In genomic region chr1:116664366-116664983, GRCh38 we compare ENCODE assay signal across 21 cellular contexts. TPM values are rescaled to one million over a fixed set of nuclear protein-coding genes. Genes with fewer than 3 reads are reported as not detected.
DNase-seq lines count a peak whose midpoint lies in the region; ATAC-seq and FAIRE-seq lines count a peak whose summit lies in the region.
"Had no signal": no experiment of that assay in that cellular context is flagged by ENCODE, and none has a peak within 500 bp of the region (broad histone marks: within the 10 kb centered on the region; RNA-seq: fewer than 3 reads in every experiment).

No MANE protein-coding gene starts in this region.

- 64 to 90% (median 75%) methylated on average over 5 of the region's 5 CpGs for WGBS in small intestine, 3 donors

- peak; percentile 67 to 91 (median 75) for DNase-seq in NCI-H1417 (lab: John Stamatoyannopoulos, UW)
- peak; percentile 90 for DNase-seq in NCI-H748 (lab: John Stamatoyannopoulos, UW; ENCODE audit: unreplicated experiment)
- DNase-seq in small intestine: peak; percentile 17
- DNase-seq in EL: no peak
- DNase-seq: activated CD8-positive, alpha-beta T cell treated with anti-CD3 and anti-CD28 coated beads, Interleukin-2, amount 10 ng/mL, durations not matched to agents 7 days and 5 days; activated naive CD4-positive, alpha-beta T cell treated with Interleukin-2 at 50 U/mL for 16 hours; activated T-cell treated with anti-CD3 and anti-CD28 coated beads, Interleukin-2, amount 50 U/mL, for 4 hours; CD4-positive, alpha-beta memory T cell; DMS53; heart right ventricle; left ventricle myocardium inferior; natural killer cell; NCI-H1048; SHP77 treated with DMSO at 0.1 percent for 48 hours; sigmoid colon had no signal

- no peaks in the 10 kb centered on the region for H3K9me3 ChIP-seq in small intestine (ENCODE audit: control insufficient read depth, low read depth)
- H3K9me3 ChIP-seq: breast epithelium, heart right ventricle, left ventricle myocardium inferior, sigmoid colon had no signal

- no peak overlapping the region for H3K27ac ChIP-seq in small intestine (ENCODE audit: low read depth in 1 of 2, low read length in 1 of 2)
- H3K27ac ChIP-seq: breast epithelium, coronary artery, heart right ventricle, left ventricle myocardium inferior, sigmoid colon had no signal

- peaks cover 0 to 2% of the 10 kb centered on the region in 2 donors for H3K4me1 ChIP-seq in small intestine (ENCODE audit: control insufficient read depth in 2 of 2, insufficient read depth in 1 of 2, low read depth in 1 of 2, low read length in 1 of 2)
- H3K4me1 ChIP-seq: breast epithelium had no signal

- H3K4me3 ChIP-seq in small intestine (ENCODE audit: low read depth in 1 of 2, low read length in 2 of 2): no peak overlapping the region
- H3K4me3 ChIP-seq: breast epithelium, coronary artery, heart right ventricle, sigmoid colon had no signal

- H3K36me3 ChIP-seq in small intestine (ENCODE audit: control insufficient read depth in 2 of 2, insufficient read depth in 2 of 2, low read length in 2 of 2): no peaks in the 10 kb centered on the region
- H3K36me3 ChIP-seq: breast epithelium, heart right ventricle, left ventricle myocardium inferior, sigmoid colon had no signal

- peak; percentile 56 for ATAC-seq in esophagus mucosa
- ATAC-seq in GM18520 (IDR thresholded peaks at IDR 0.05; ENCODE audit: unreplicated experiment): no peak
- ATAC-seq in GM19455 (IDR thresholded peaks at IDR 0.05; ENCODE audit: unreplicated experiment): no peak
- ATAC-seq: activated CD4-positive, CD25-positive, alpha-beta regulatory T cell treated with anti-CD3 and anti-CD28 coated beads, Interleukin-2, amount 50 U/mL, for 24 hours; activated CD8-positive, alpha-beta T cell treated with anti-CD3 and anti-CD28 coated beads, Interleukin-2, amount 10 ng/mL, durations not matched to agents 7 days and 5 days; activated T-cell treated with anti-CD3 and anti-CD28 coated beads, Interleukin-2, amount 50 U/mL, for 4 hours; heart right ventricle; natural killer cell had no signal

- H3K27me3 ChIP-seq in small intestine (ENCODE audit: control insufficient read depth in 2 of 2, insufficient read depth in 2 of 2, low read length in 2 of 2): no peaks in the 10 kb centered on the region
- H3K27me3 ChIP-seq: breast epithelium, sigmoid colon had no signal

- FAIRE-seq in small intestine (lab: Jason Lieb, UNC): no peak

RNA-seq across cellular contexts. Expression of gene IGSF3, which starts 3.1 kb away (rescaled TPM):
- 55.4 TPM for total RNA-seq in esophagus mucosa
- 1 to 10 TPM; 5.4 to 8.1 (median 5.8) TPM for polyA plus RNA-seq in small intestine
- polyA plus RNA-seq: CD4-positive, alpha-beta memory T cell had no signal
